Comparison of ENCODE assay signal across 1 cellular context in genomic region chr11:45924036-45924915, GRCh38.
TF ChIP-seq lines count a peak whose summit lies in the region.

No MANE protein-coding gene starts in this region.

TF ChIP-seq in HEK293T, 16 proteins besides CTCF, POLR2A, EP300 and RAD21:
- TF ChIP-seq ARNT (IDR thresholded peaks at IDR 0.05) (no peak), FOXA1 (IDR thresholded peaks at IDR 0.05) (no peak), SP1 (IDR thresholded peaks at IDR 0.05) (no peak), L3MBTL2 (conservative IDR thresholded peaks at IDR 0.05) (no peak), TARDBP (IDR thresholded peaks at IDR 0.05) (no peak), NFRKB (IDR thresholded peaks at IDR 0.05) (no peak), ZNF384 (IDR thresholded peaks at IDR 0.05) (no peak), BHLHE40 (IDR thresholded peaks at IDR 0.05; ENCODE audit: borderline replicate concordance) (no peak), FOXK2 (IDR thresholded peaks at IDR 0.05) (no peak), FOXM1 (IDR thresholded peaks at IDR 0.05; ENCODE audit: borderline replicate concordance) (no peak)
- TF ChIP-seq, protein P1, sequence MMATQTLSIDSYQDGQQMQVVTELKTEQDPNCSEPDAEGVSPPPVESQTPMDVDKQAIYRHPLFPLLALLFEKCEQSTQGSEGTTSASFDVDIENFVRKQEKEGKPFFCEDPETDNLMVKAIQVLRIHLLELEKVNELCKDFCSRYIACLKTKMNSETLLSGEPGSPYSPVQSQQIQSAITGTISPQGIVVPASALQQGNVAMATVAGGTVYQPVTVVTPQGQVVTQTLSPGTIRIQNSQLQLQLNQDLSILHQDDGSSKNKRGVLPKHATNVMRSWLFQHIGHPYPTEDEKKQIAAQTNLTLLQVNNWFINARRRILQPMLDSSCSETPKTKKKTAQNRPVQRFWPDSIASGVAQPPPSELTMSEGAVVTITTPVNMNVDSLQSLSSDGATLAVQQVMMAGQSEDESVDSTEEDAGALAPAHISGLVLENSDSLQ (IDR thresholded peaks at IDR 0.05): no peak
